ENCODE assay signal across 16 cellular contexts in genomic region chr1:48756704-48757316, GRCh38. TPM values are rescaled to one million over a fixed set of nuclear protein-coding genes. Genes with fewer than 3 reads are reported as not detected.
"Had no signal": no experiment of that assay in that cellular context is flagged by ENCODE, and none has a peak within 500 bp of the region (broad histone marks: within the 10 kb centered on the region; RNA-seq: fewer than 3 reads in every experiment).

No MANE protein-coding gene starts in this region.

- H3K36me3 Mint-ChIP-seq: natural killer cell treated with Interleukin-12 subunit alpha and Interleukin-12 subunit beta and Interleukin-15 and Interleukin-18, amount 100 ng/mL, for 72 hours had no signal

- H3K9me3 Mint-ChIP-seq: activated T-helper 1 cell treated with anti-CD3 and anti-CD28 coated beads, Interleukin-12 subunit alpha, Interleukin-12 subunit beta, Interleukin-2, Interleukin-4 antibody, amounts not matched to agents 30 ng/mL and 10 ng/mL and 1 ng/mL, durations not matched to agents 14 hours and 24 hours and 36 hours; dendritic cell treated with granulocyte-macrophage colony-stimulating factor and Interleukin-4, amounts not matched to agents 40 ng/mL and 50 ng/mL, for 4 days; immature natural killer cell; natural killer cell treated with Interleukin-12 subunit alpha and Interleukin-12 subunit beta and Interleukin-15 and Interleukin-18, amount 100 ng/mL, for 72 hours had no signal

- H3K4me1 Mint-ChIP-seq: activated CD4-positive, alpha-beta memory T cell treated with anti-CD3 and anti-CD28 coated beads, Interleukin-2, amount 10 ng/mL, durations not matched to agents 7 days and 5 days; immature natural killer cell had no signal

- H3K4me3 Mint-ChIP-seq: activated CD4-positive, alpha-beta memory T cell treated with anti-CD3 and anti-CD28 coated beads, Interleukin-2, amount 10 ng/mL, durations not matched to agents 7 days and 5 days; activated T-helper 1 cell treated with anti-CD3 and anti-CD28 coated beads, Interleukin-12 subunit alpha, Interleukin-12 subunit beta, Interleukin-2, Interleukin-4 antibody, amounts not matched to agents 30 ng/mL and 10 ng/mL and 1 ng/mL, durations not matched to agents 14 hours and 24 hours and 36 hours; dendritic cell treated with granulocyte-macrophage colony-stimulating factor and Interleukin-4, amounts not matched to agents 40 ng/mL and 50 ng/mL, for 4 days; immature natural killer cell; natural killer cell treated with Interleukin-12 subunit alpha and Interleukin-12 subunit beta and Interleukin-15 and Interleukin-18, amount 100 ng/mL, for 72 hours had no signal

- DNase-seq: activated CD4-positive, alpha-beta memory T cell treated with anti-CD3 and anti-CD28 coated beads, Interleukin-2, amount 10 ng/mL, durations not matched to agents 7 days and 5 days; activated CD4-positive, alpha-beta T cell treated with anti-CD3 and anti-CD28 coated beads for 4 hours; activated CD8-positive, alpha-beta memory T cell treated with anti-CD3 and anti-CD28 coated beads, Interleukin-2, amount 50 U/mL, for 48 hours; aorta; effector memory CD4-positive, alpha-beta T cell; foreskin keratinocyte; glutamatergic neuron; hypothalamus; immature natural killer cell; mesendoderm; stimulated activated CD4-positive, alpha-beta T cell treated with anti-CD3 and anti-CD28 coated beads, Interleukin-1b, Interleukin-23, amount 100 ng/mL, for 48 hours; tibial artery; WERI-Rb-1 had no signal

- ATAC-seq: foreskin keratinocyte; natural killer cell treated with Interleukin-12 subunit alpha and Interleukin-12 subunit beta and Interleukin-15 and Interleukin-18, amount 100 ng/mL, for 72 hours had no signal

- H3K27me3 Mint-ChIP-seq: activated CD4-positive, alpha-beta memory T cell treated with anti-CD3 and anti-CD28 coated beads, Interleukin-2, amount 10 ng/mL, durations not matched to agents 7 days and 5 days; dendritic cell treated with granulocyte-macrophage colony-stimulating factor and Interleukin-4, amounts not matched to agents 40 ng/mL and 50 ng/mL, for 4 days had no signal

- H3K27ac Mint-ChIP-seq: activated CD4-positive, alpha-beta memory T cell treated with anti-CD3 and anti-CD28 coated beads, Interleukin-2, amount 10 ng/mL, durations not matched to agents 7 days and 5 days; activated T-helper 1 cell treated with anti-CD3 and anti-CD28 coated beads, Interleukin-12 subunit alpha, Interleukin-12 subunit beta, Interleukin-2, Interleukin-4 antibody, amounts not matched to agents 30 ng/mL and 10 ng/mL and 1 ng/mL, durations not matched to agents 14 hours and 24 hours and 36 hours; dendritic cell treated with granulocyte-macrophage colony-stimulating factor and Interleukin-4, amounts not matched to agents 40 ng/mL and 50 ng/mL, for 4 days; immature natural killer cell; natural killer cell treated with Interleukin-12 subunit alpha and Interleukin-12 subunit beta and Interleukin-15 and Interleukin-18, amount 100 ng/mL, for 72 hours had no signal

RNA-seq across cellular contexts. Expression of gene BEND5, which starts 19.9 kb away (rescaled TPM):
- polyA plus RNA-seq: foreskin keratinocyte had no signal
